27 cellular contexts compared by ENCODE assay signal in genomic region chr6:89584539-89584938, GRCh38.
"Had no signal": no experiment of that assay in that cellular context is flagged by ENCODE, and none has a peak within 500 bp of the region (broad histone marks: within the 10 kb centered on the region; RNA-seq: fewer than 3 reads in every experiment).

No MANE protein-coding gene starts in this region.

- H3K9ac ChIP-seq: neural progenitor cell had no signal

- H3K27me3 ChIP-seq: colonic mucosa, esophagus squamous epithelium, neural progenitor cell, right atrium auricular region, spleen, testis, transverse colon, upper lobe of right lung, uterus had no signal

- H3K27ac ChIP-seq: colonic mucosa, esophagus squamous epithelium, left ventricle myocardium inferior, lower lobe of right lung, neural progenitor cell, prostate gland, right atrium auricular region, spleen, testis, transverse colon, upper lobe of right lung, uterus had no signal

- H2AFZ ChIP-seq: neural progenitor cell had no signal

- H3K27me3 Mint-ChIP-seq: dendritic cell treated with granulocyte-macrophage colony-stimulating factor and Interleukin-4, amounts not matched to agents 40 ng/mL and 50 ng/mL, for 4 days; naive B cell; stimulated activated memory B cell treated with anti-CD40 and anti-IgM and Interleukin-4, amounts not matched to agents 10 μg/mL and 1 μg/mL and 100 μg/mL, for 72 hours had no signal

- H3K4me1 Mint-ChIP-seq: immature natural killer cell; stimulated activated memory B cell treated with anti-CD40 and anti-IgM and Interleukin-4, amounts not matched to agents 10 μg/mL and 1 μg/mL and 100 μg/mL, for 72 hours had no signal

- H3K9me3 ChIP-seq: colonic mucosa, esophagus squamous epithelium, left ventricle myocardium inferior, lower lobe of right lung, mucosa of descending colon, prostate gland, right atrium auricular region, spleen, testis, transverse colon, upper lobe of right lung, uterus had no signal

- ATAC-seq: left colon; lower lobe of right lung; mucosa of descending colon; natural killer cell treated with Interleukin-12 subunit alpha and Interleukin-12 subunit beta and Interleukin-15 and Interleukin-18, amount 100 ng/mL, for 72 hours; sciatic nerve; stimulated activated memory B cell treated with anti-CD40 and anti-IgM and Interleukin-4, amounts not matched to agents 10 μg/mL and 1 μg/mL and 100 μg/mL, for 72 hours; stimulated activated naive CD8-positive, alpha-beta T cell treated with anti-CD3 and anti-CD28 coated beads, Interleukin-15, Interleukin-2, amounts not matched to agents 100 U/mL and 50 U/mL, for 24 hours; upper lobe of right lung had no signal

- H3K36me3 Mint-ChIP-seq: naive B cell; natural killer cell treated with Interleukin-12 subunit alpha and Interleukin-12 subunit beta and Interleukin-15 and Interleukin-18, amount 100 ng/mL, for 72 hours; neural progenitor cell had no signal

- H3K4me3 Mint-ChIP-seq: dendritic cell treated with granulocyte-macrophage colony-stimulating factor and Interleukin-4, amounts not matched to agents 40 ng/mL and 50 ng/mL, for 4 days; immature natural killer cell; natural killer cell treated with Interleukin-12 subunit alpha and Interleukin-12 subunit beta and Interleukin-15 and Interleukin-18, amount 100 ng/mL, for 72 hours; neural progenitor cell; stimulated activated memory B cell treated with anti-CD40 and anti-IgM and Interleukin-4, amounts not matched to agents 10 μg/mL and 1 μg/mL and 100 μg/mL, for 72 hours had no signal

- H3K4me2 ChIP-seq: neural progenitor cell had no signal

- H3K4me1 ChIP-seq: colonic mucosa, esophagus squamous epithelium, left ventricle myocardium inferior, lower lobe of right lung, prostate gland, right atrium auricular region, spleen, testis, transverse colon, upper lobe of right lung, uterus had no signal

- H3K36me3 ChIP-seq: colonic mucosa, esophagus squamous epithelium, left ventricle myocardium inferior, lower lobe of right lung, neural progenitor cell, prostate gland, right atrium auricular region, spleen, transverse colon, upper lobe of right lung, uterus had no signal

- H3K9me3 Mint-ChIP-seq: dendritic cell treated with granulocyte-macrophage colony-stimulating factor and Interleukin-4, amounts not matched to agents 40 ng/mL and 50 ng/mL, for 4 days; immature natural killer cell; naive B cell; natural killer cell treated with Interleukin-12 subunit alpha and Interleukin-12 subunit beta and Interleukin-15 and Interleukin-18, amount 100 ng/mL, for 72 hours; neural progenitor cell; stimulated activated memory B cell treated with anti-CD40 and anti-IgM and Interleukin-4, amounts not matched to agents 10 μg/mL and 1 μg/mL and 100 μg/mL, for 72 hours had no signal

- H3K27ac Mint-ChIP-seq: dendritic cell treated with granulocyte-macrophage colony-stimulating factor and Interleukin-4, amounts not matched to agents 40 ng/mL and 50 ng/mL, for 4 days; immature natural killer cell; natural killer cell treated with Interleukin-12 subunit alpha and Interleukin-12 subunit beta and Interleukin-15 and Interleukin-18, amount 100 ng/mL, for 72 hours; neural progenitor cell; stimulated activated memory B cell treated with anti-CD40 and anti-IgM and Interleukin-4, amounts not matched to agents 10 μg/mL and 1 μg/mL and 100 μg/mL, for 72 hours had no signal

- H3K4me3 ChIP-seq: colonic mucosa, esophagus squamous epithelium, left ventricle myocardium inferior, lower lobe of right lung, mucosa of descending colon, neural progenitor cell, prostate gland, right atrium auricular region, spleen, testis, transverse colon, upper lobe of right lung, uterus had no signal

- DNase-seq: colonic mucosa; effector CD8-positive, alpha-beta T cell; esophagus squamous epithelium; hypothalamus; immature natural killer cell; islet precursor cell; kidney glomerular epithelial cell; left colon; left ventricle myocardium inferior; lower lobe of right lung; mucosa of descending colon; naive B cell; spleen; stimulated activated CD4-positive, alpha-beta T cell treated with anti-CD3 and anti-CD28 coated beads, Interleukin-4, amount 100 ng/mL, for 4 hours; stimulated activated naive CD8-positive, alpha-beta T cell treated with anti-CD3 and anti-CD28 coated beads, Interleukin-15, Interleukin-2, amounts not matched to agents 100 U/mL and 50 U/mL, for 24 hours; substantia nigra; testis; transverse colon; upper lobe of right lung; uterus had no signal
